In the genomic region with DNA sequence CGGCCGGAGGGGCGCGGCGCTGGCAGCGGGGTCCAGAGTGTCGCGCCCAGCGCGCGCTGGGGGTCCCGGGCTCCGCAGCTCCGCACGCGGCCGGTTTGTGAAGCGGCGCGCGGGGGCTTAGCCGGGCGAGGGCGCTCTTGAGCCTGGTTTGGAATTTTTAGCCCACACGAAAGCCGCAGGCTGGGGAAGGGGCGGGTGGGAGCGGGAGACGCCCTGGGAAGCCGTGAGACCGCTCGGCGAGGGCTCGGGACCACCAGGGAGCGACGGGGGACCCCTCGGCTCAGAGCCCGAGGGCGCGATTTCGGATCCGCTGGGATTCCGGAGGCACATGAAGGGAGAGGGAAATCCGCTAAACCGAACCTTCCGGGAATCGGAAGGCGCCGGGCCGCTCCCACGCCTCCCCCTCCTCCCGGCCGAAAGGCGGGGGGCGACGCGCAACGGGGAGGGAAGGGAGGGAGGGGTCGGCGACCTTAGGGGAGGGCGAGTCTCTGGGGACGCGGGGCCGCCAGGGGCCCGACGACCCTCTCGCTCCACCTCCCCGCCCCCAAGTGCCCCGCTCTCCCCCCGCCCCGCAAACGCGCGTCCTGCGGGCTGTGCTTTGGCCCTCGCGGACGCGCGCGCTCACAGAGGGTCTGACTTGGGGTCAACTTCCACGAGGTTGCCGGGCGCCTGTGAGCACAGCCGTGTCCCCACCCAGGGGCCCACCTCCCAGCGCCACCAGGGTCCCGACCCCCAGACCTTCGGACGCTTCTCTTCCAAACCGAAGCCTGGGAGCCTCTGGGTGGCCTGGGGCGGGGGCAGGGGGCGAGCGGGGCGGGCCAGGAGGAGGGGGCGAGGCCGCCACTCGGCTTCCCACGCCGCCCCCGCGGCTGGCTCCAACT, we compare ENCODE assay signal across 2 cellular contexts.
TF ChIP-seq lines count a peak whose summit lies in the region.

No MANE protein-coding gene starts in this region.

TF ChIP-seq in WTC11, 78 proteins besides CTCF, POLR2A, EP300 and RAD21 (continued from another document):
- TF ChIP-seq, protein P1, sequence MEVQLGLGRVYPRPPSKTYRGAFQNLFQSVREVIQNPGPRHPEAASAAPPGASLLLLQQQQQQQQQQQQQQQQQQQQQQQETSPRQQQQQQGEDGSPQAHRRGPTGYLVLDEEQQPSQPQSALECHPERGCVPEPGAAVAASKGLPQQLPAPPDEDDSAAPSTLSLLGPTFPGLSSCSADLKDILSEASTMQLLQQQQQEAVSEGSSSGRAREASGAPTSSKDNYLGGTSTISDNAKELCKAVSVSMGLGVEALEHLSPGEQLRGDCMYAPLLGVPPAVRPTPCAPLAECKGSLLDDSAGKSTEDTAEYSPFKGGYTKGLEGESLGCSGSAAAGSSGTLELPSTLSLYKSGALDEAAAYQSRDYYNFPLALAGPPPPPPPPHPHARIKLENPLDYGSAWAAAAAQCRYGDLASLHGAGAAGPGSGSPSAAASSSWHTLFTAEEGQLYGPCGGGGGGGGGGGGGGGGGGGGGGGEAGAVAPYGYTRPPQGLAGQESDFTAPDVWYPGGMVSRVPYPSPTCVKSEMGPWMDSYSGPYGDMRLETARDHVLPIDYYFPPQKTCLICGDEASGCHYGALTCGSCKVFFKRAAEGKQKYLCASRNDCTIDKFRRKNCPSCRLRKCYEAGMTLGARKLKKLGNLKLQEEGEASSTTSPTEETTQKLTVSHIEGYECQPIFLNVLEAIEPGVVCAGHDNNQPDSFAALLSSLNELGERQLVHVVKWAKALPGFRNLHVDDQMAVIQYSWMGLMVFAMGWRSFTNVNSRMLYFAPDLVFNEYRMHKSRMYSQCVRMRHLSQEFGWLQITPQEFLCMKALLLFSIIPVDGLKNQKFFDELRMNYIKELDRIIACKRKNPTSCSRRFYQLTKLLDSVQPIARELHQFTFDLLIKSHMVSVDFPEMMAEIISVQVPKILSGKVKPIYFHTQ (CRISPR knock-in tag; IDR thresholded peaks at IDR 0.05) = no peak
- TF ChIP-seq MYBL2 (CRISPR knock-in tag; IDR thresholded peaks at IDR 0.05) (0 out of 2 replicates have a peak, but pooled peaks have one; percentile 29), EMX1 (CRISPR knock-in tag; IDR thresholded peaks at IDR 0.05) (no peak), NR1H2 (CRISPR knock-in tag; IDR thresholded peaks at IDR 0.05) (no peak), TP53 (CRISPR knock-in tag; IDR thresholded peaks at IDR 0.05) (no peak), ZNF532 (CRISPR knock-in tag; IDR thresholded peaks at IDR 0.05; ENCODE audit: borderline replicate concordance) (no peak), MXD4 (CRISPR knock-in tag; IDR thresholded peaks at IDR 0.05; ENCODE audit: borderline replicate concordance) (no peak), ESRRA (CRISPR knock-in tag; IDR thresholded peaks at IDR 0.05; ENCODE audit: borderline replicate concordance) (0 out of 2 replicates have a peak, but pooled peaks have one; percentile 45), ZNF232 (CRISPR knock-in tag; IDR thresholded peaks at IDR 0.05) (no peak)
- TF ChIP-seq, protein P2, sequence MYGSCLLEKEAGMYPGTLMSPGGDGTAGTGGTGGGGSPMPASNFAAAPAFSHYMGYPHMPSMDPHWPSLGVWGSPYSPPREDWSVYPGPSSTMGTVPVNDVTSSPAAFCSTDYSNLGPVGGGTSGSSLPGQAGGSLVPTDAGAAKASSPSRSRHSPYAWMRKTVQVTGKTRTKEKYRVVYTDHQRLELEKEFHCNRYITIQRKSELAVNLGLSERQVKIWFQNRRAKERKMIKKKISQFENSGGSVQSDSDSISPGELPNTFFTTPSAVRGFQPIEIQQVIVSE (CRISPR knock-in tag; IDR thresholded peaks at IDR 0.05; ENCODE audit: borderline replicate concordance) = no peak

TF ChIP-seq in HepG2, 621 proteins besides CTCF, POLR2A, EP300 and RAD21 (continued from another document and continues in another):
- TF ChIP-seq, protein P3, sequence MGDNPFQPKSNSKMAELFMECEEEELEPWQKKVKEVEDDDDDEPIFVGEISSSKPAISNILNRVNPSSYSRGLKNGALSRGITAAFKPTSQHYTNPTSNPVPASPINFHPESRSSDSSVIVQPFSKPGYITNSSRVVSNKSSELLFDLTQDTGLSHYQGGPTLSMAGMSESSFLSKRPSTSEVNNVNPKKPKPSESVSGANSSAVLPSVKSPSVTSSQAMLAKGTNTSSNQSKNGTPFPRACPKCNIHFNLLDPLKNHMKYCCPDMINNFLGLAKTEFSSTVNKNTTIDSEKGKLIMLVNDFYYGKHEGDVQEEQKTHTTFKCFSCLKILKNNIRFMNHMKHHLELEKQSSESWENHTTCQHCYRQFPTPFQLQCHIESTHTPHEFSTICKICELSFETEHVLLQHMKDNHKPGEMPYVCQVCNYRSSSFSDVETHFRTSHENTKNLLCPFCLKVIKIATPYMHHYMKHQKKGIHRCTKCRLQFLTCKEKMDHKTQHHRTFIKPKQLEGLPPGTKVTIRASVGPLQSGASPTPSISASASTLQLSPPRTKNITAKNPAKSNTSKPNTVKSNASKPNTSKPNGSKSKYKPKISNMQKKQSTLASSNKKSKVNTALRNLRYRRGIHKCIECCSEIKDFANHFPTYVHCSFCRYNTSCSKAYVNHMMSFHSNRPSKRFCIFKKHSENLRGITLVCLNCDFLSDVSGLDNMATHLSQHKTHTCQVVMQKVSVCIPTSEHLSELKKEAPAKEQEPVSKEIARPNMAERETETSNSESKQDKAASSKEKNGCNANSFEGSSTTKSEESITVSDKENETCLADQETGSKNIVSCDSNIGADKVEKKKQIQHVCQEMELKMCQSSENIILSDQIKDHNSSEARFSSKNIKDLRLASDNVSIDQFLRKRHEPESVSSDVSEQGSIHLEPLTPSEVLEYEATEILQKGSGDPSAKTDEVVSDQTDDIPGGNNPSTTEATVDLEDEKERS (CRISPR knock-in tag; IDR thresholded peaks at IDR 0.05) = no peak
- TF ChIP-seq HOXD1 (CRISPR knock-in tag; IDR thresholded peaks at IDR 0.05) = 0 out of 2 replicates have a peak, but pooled peaks have one; percentile 0
- no peak for TF ChIP-seq PHF21A (CRISPR knock-in tag; IDR thresholded peaks at IDR 0.05)
- TF ChIP-seq SMC3 (IDR thresholded peaks at IDR 0.05; ENCODE audit: low read length) = peak; percentile 8; the same call in 1 of the 2 replicates
- TF ChIP-seq CREB1 (IDR thresholded peaks at IDR 0.05) = no peak
- TF ChIP-seq CREB1 (CRISPR knock-in tag; IDR thresholded peaks at IDR 0.05) = no peak
- peak; percentile 31 for TF ChIP-seq AGO1 (IDR thresholded peaks at IDR 0.05; ENCODE audit: low read depth, low read length, poor library complexity, severe bottlenecking)
- no peak for TF ChIP-seq EZH2 (conservative IDR thresholded peaks at IDR 0.05; ENCODE audit: low read depth, low read length)
- peak; percentile 51; the same call in 1 of the 2 replicates for TF ChIP-seq UBTF (CRISPR knock-in tag; IDR thresholded peaks at IDR 0.05)
- 0 out of 2 replicates have a peak, but pooled peaks have one; percentile 38 for TF ChIP-seq ZGPAT (CRISPR knock-in tag; IDR thresholded peaks at IDR 0.05)
- 0 out of 2 replicates have a peak, but pooled peaks have one; percentile 35 for TF ChIP-seq PITX1 (CRISPR knock-in tag; IDR thresholded peaks at IDR 0.05)
- peak; percentile 52 for TF ChIP-seq HNRNPLL (IDR thresholded peaks at IDR 0.05; ENCODE audit: low read depth, low read length, poor library complexity, severe bottlenecking)
- TF ChIP-seq SNRNP70 (IDR thresholded peaks at IDR 0.05; ENCODE audit: low read depth, low read length) = no peak
- no peak for TF ChIP-seq KMT2A (CRISPR knock-in tag; IDR thresholded peaks at IDR 0.05)
- peak; percentile 75 for TF ChIP-seq ZNF770 (CRISPR knock-in tag; IDR thresholded peaks at IDR 0.05)
- TF ChIP-seq, protein P4, sequence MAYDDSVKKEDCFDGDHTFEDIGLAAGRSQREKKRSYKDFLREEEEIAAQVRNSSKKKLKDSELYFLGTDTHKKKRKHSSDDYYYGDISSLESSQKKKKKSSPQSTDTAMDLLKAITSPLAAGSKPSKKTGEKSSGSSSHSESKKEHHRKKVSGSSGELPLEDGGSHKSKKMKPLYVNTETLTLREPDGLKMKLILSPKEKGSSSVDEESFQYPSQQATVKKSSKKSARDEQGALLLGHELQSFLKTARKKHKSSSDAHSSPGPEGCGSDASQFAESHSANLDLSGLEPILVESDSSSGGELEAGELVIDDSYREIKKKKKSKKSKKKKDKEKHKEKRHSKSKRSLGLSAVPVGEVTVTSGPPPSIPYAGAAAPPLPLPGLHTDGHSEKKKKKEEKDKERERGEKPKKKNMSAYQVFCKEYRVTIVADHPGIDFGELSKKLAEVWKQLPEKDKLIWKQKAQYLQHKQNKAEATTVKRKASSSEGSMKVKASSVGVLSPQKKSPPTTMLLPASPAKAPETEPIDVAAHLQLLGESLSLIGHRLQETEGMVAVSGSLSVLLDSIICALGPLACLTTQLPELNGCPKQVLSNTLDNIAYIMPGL (CRISPR knock-in tag; IDR thresholded peaks at IDR 0.05; ENCODE audit: borderline replicate concordance in 1 of 2, low read depth in 1 of 2) = peak in 1 of 2 experiments; percentile 52; a peak in 1 of 4 replicates
- 0 out of 2 replicates have a peak, but pooled peaks have one; percentile 19 for TF ChIP-seq RFXAP (CRISPR knock-in tag; IDR thresholded peaks at IDR 0.05; ENCODE audit: borderline replicate concordance)
- no peak for TF ChIP-seq LCORL (IDR thresholded peaks at IDR 0.05)
- peak; percentile 18; the same call in 1 of the 2 replicates for TF ChIP-seq LCORL (CRISPR knock-in tag; IDR thresholded peaks at IDR 0.05)
- TF ChIP-seq HNRNPK (IDR thresholded peaks at IDR 0.05; ENCODE audit: low read depth, low read length, poor library complexity, severe bottlenecking) = peak; percentile 92
- TF ChIP-seq GABPB1 (CRISPR knock-in tag; IDR thresholded peaks at IDR 0.05) = 0 out of 2 replicates have a peak, but pooled peaks have one; percentile 52
- TF ChIP-seq, protein P5, sequence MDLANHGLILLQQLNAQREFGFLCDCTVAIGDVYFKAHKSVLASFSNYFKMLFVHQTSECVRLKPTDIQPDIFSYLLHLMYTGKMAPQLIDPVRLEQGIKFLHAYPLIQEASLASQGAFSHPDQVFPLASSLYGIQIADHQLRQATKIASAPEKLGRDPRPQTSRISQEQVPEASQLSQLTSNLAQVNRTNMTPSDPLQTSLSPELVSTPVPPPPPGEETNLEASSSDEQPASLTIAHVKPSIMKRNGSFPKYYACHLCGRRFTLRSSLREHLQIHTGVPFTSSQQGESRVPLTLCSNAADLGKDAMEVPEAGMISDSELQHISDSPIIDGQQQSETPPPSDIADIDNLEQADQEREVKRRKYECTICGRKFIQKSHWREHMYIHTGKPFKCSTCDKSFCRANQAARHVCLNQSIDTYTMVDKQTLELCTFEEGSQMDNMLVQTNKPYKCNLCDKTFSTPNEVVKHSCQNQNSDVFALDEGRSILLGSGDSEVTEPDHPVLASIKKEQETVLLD (CRISPR knock-in tag; IDR thresholded peaks at IDR 0.05; ENCODE audit: low read depth) = no peak
- no peak for TF ChIP-seq NFIC (IDR thresholded peaks at IDR 0.05; ENCODE audit: low read length)
- TF ChIP-seq KDM2A (CRISPR knock-in tag; IDR thresholded peaks at IDR 0.05; ENCODE audit: borderline replicate concordance, low read depth) = peak; percentile 57; the same call in 1 of the 2 replicates
- TF ChIP-seq ZZZ3 (CRISPR knock-in tag; IDR thresholded peaks at IDR 0.05; ENCODE audit: borderline replicate concordance) = no peak
- TF ChIP-seq, protein P6, sequence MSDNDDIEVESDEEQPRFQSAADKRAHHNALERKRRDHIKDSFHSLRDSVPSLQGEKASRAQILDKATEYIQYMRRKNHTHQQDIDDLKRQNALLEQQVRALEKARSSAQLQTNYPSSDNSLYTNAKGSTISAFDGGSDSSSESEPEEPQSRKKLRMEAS (IDR thresholded peaks at IDR 0.05) = 0 out of 2 replicates have a peak, but pooled peaks have one; percentile 30
- TF ChIP-seq PBX3 (CRISPR knock-in tag; IDR thresholded peaks at IDR 0.05; ENCODE audit: borderline replicate concordance) = no peak
- no peak for TF ChIP-seq SOX6 (IDR thresholded peaks at IDR 0.05)
- TF ChIP-seq SOX6 (CRISPR knock-in tag; IDR thresholded peaks at IDR 0.05) = 0 out of 2 replicates have a peak, but pooled peaks have one; percentile 17
- TF ChIP-seq ZNF83 (CRISPR knock-in tag; IDR thresholded peaks at IDR 0.05; ENCODE audit: borderline replicate concordance) = no peak
